28 cellular contexts compared by ENCODE assay signal in the genomic region with DNA sequence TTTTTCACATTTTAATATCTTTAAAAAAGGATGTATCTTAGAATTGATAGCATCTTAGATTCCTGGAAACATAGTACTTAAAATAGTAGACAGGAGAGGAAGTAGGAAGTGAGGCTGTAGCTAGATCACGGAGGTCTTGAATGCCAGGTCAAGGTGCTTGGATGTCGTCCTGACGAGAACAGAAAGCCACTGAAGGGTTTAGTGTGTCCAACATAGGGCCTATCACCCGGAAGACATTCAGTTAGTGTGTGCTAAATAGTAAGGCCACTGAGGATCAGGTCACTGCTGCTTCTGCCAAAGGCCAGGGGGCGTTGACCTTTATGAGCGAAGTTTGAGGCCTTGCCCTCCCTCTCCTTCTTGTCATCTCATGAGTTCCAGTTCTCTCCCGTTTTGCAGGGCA. TPM values are rescaled to one million over a fixed set of nuclear protein-coding genes. Genes with fewer than 3 reads are reported as not detected.
"Had no signal": no experiment of that assay in that cellular context is flagged by ENCODE, and none has a peak within 500 bp of the region (broad histone marks: within the 10 kb centered on the region; RNA-seq: fewer than 3 reads in every experiment).

No MANE protein-coding gene starts in this region.

- H3K27me3 Mint-ChIP-seq: activated T-helper 17 cell treated with anti-CD3 and anti-CD28 coated beads, Interleukin-2, amount 50 U/mL, for 72 hours had no signal

- H3K4me3 ChIP-seq: adrenal gland, SK-N-MC had no signal

- DNase-seq: activated B cell treated with CpG ODN at 0.5 μM for 24 hours; activated CD4-positive, alpha-beta T cell treated with anti-CD3 and anti-CD28 coated beads for 1 hour; activated CD4-positive, alpha-beta T cell treated with anti-CD3 and anti-CD28 coated beads, Interleukin-2, amount 10 ng/mL, durations not matched to agents 24 days and 14 days; activated CD4-positive, alpha-beta T cell treated with anti-CD3 and anti-CD28 coated beads, Interleukin-2, amount 50 U/mL, for 48 hours; activated gamma-delta T cell; activated naive CD4-positive, alpha-beta T cell treated with anti-CD3 and anti-CD28 coated beads for 36 hours; activated T-cell treated with anti-CD3 and anti-CD28 coated beads for 4 hours; activated T-cell treated with anti-CD3 and anti-CD28 coated beads, Interleukin-2, amount 50 U/mL, for 48 hours; anterior cingulate cortex; caudate nucleus; KG1; NCI-H1092; NCI-H2107; NCI-H446; NCI-H524; NCI-H748 treated with DMSO at 0.1 percent for 48 hours; NK-92 treated with Interleukin-12 subunit alpha and Interleukin-12 subunit beta, amount 100 ng/mL, for 24 hours; OCI-M1; RPMI8226; T-cell; T-helper 2 cell; T1000 had no signal

- H3K9me3 Mint-ChIP-seq: activated CD4-positive, alpha-beta T cell treated with anti-CD3 and anti-CD28 coated beads, Interleukin-2, amount 10 ng/mL, durations not matched to agents 24 days and 14 days; activated T-helper 17 cell treated with anti-CD3 and anti-CD28 coated beads, Interleukin-2, amount 50 U/mL, for 72 hours; T-cell had no signal

- H3K4me1 ChIP-seq: adrenal gland had no signal

- H3K4me3 Mint-ChIP-seq: activated B cell treated with CpG ODN at 0.5 μM for 24 hours; activated CD4-positive, alpha-beta T cell treated with anti-CD3 and anti-CD28 coated beads, Interleukin-2, amount 10 ng/mL, durations not matched to agents 24 days and 14 days; activated naive CD4-positive, alpha-beta T cell treated with anti-CD3 and anti-CD28 coated beads for 36 hours; activated naive CD8-positive, alpha-beta T cell; activated T-helper 17 cell treated with anti-CD3 and anti-CD28 coated beads, Interleukin-2, amount 50 U/mL, for 72 hours; T-cell had no signal

- H3K9me3 ChIP-seq: adrenal gland had no signal

- H3K27ac ChIP-seq: adrenal gland, SK-N-MC had no signal

- H3K4me1 Mint-ChIP-seq: activated T-helper 17 cell treated with anti-CD3 and anti-CD28 coated beads, Interleukin-2, amount 50 U/mL, for 72 hours; T-cell had no signal

- H3K36me3 ChIP-seq: adrenal gland had no signal

- H3K27me3 ChIP-seq: adrenal gland had no signal

- H3K36me3 Mint-ChIP-seq: activated naive CD8-positive, alpha-beta T cell; T-cell had no signal

- ATAC-seq: activated T-helper 17 cell treated with anti-CD3 and anti-CD28 coated beads, Interleukin-2, amount 50 U/mL, for 72 hours; Panc1; Right ventricle myocardium inferior; T-cell had no signal

- H3K27ac Mint-ChIP-seq: activated B cell treated with CpG ODN at 0.5 μM for 24 hours; activated CD4-positive, alpha-beta T cell treated with anti-CD3 and anti-CD28 coated beads, Interleukin-2, amount 10 ng/mL, durations not matched to agents 24 days and 14 days; activated naive CD4-positive, alpha-beta T cell treated with anti-CD3 and anti-CD28 coated beads for 36 hours; activated naive CD8-positive, alpha-beta T cell; activated T-helper 17 cell treated with anti-CD3 and anti-CD28 coated beads, Interleukin-2, amount 50 U/mL, for 72 hours; T-cell had no signal

RNA-seq across cellular contexts. Expression of a gene that starts 35.7 kb away (rescaled TPM):
- total RNA-seq: Right ventricle myocardium inferior had no signal
